In genomic region chr15:34584321-34584668, GRCh38 we compare ENCODE assay signal across 8 cellular contexts. TPM values are rescaled to one million over a fixed set of nuclear protein-coding genes. Genes with fewer than 3 reads are reported as not detected.
A peak's percentile ranks its signal among the peaks of the same experiment; 100 is the strongest.
DNase-seq lines count a peak whose midpoint lies in the region; ATAC-seq and TF ChIP-seq lines count a peak whose summit lies in the region.

No MANE protein-coding gene starts in this region.

- H3K27ac ChIP-seq in heart left ventricle (no peak overlapping the region), upper lobe of right lung (no peak overlapping the region)

- no peaks in the 10 kb centered on the region for H3K9me3 Mint-ChIP-seq in memory B cell

- peak overlapping the region; percentile 95 for H3K4me3 Mint-ChIP-seq in memory B cell

- H3K4me1 ChIP-seq in heart left ventricle (peaks cover 0 to 38% (median 12%) of the 10 kb centered on the region in 12 donors), adipocyte (ENCODE audit: control insufficient read depth, insufficient read depth, low read length) (peaks cover 10% of the 10 kb centered on the region), upper lobe of right lung (peaks cover 15% of the 10 kb centered on the region)

- H3K27ac Mint-ChIP-seq in memory B cell, result no peak overlapping the region

- no peak for TF ChIP-seq CTCF in heart left ventricle (IDR thresholded peaks at IDR 0.05)
- TF ChIP-seq CTCF in upper lobe of right lung (IDR thresholded peaks at IDR 0.05), result no peak

- H3K4me3 ChIP-seq in heart left ventricle (peak overlapping the region; percentile 66 to 86 (median 76)), adipocyte (ENCODE audit: low read length) (peak overlapping the region; percentile 87), upper lobe of right lung (peak overlapping the region; percentile 75)

- DNase-seq in heart left ventricle, result no peak
- DNase-seq in Right ventricle myocardium superior, result no peak
- DNase-seq in adipocyte (ENCODE audit: low read depth), result no peak
- no peak for DNase-seq in memory B cell (ENCODE audit: low spot score in 2 of 2)
- no peak for DNase-seq in upper lobe of right lung
- no peak for DNase-seq in ureter (ENCODE audit: low spot score)
- no peak for DNase-seq in H4 (ENCODE audit: low spot score)

- no peaks in the 10 kb centered on the region for H3K9me3 ChIP-seq in heart left ventricle
- no peaks in the 10 kb centered on the region for H3K9me3 ChIP-seq in adipocyte (ENCODE audit: control insufficient read depth, low read length)
- H3K9me3 ChIP-seq in upper lobe of right lung, result no peaks in the 10 kb centered on the region

- ATAC-seq in heart left ventricle (no peak), Right ventricle myocardium superior (ENCODE audit: poor library complexity) (no peak), memory B cell (ENCODE audit: low read depth) (no peak), upper lobe of right lung (no peak), HG03095 (IDR thresholded peaks at IDR 0.05; ENCODE audit: unreplicated experiment) (no peak)

- H3K27me3 Mint-ChIP-seq in memory B cell, result peaks cover 2% of the 10 kb centered on the region

- WGBS in heart left ventricle, 4 donors, result 49 to 70% (median 58%) methylated on average over 12 to 13 of the region's 13 CpGs

- no peaks in the 10 kb centered on the region for H3K36me3 ChIP-seq in heart left ventricle
- no peaks in the 10 kb centered on the region for H3K36me3 ChIP-seq in adipocyte (ENCODE audit: control insufficient read depth, insufficient read depth, low read length, severe bottlenecking)
- H3K36me3 ChIP-seq in upper lobe of right lung, result no peaks in the 10 kb centered on the region

- no peak for TF ChIP-seq POLR2A in heart left ventricle (IDR thresholded peaks at IDR 0.05)

- intact Hi-C loops in heart left ventricle (cut with DNase I) (loop anchor here in 5 of 10 donors (10.0 kb wide), 6 partner anchors 59 to 519 kb away; partner anchors contain the start of gene LPCAT4 (in 1 of the 5)), Right ventricle myocardium superior (cut with DNase I) (loop anchor here (5.0 kb wide), 1 partner anchor 147 kb away; the partner anchor contains the start of gene GOLGA8A), upper lobe of right lung (cut with DNase I) (no loop called here)

- H3K9ac ChIP-seq in adipocyte (ENCODE audit: low read length), result peak overlapping the region; percentile 80

- H3K4me1 Mint-ChIP-seq in memory B cell, result peaks cover 22% of the 10 kb centered on the region

- no peaks in the 10 kb centered on the region for H3K36me3 Mint-ChIP-seq in memory B cell

- H3K27me3 ChIP-seq in heart left ventricle, result peaks cover 0 to 22% (median 0%) of the 10 kb centered on the region in 9 donors
- H3K27me3 ChIP-seq in adipocyte (replicated peaks; ENCODE audit: control insufficient read depth, insufficient read depth, low read length), result no peaks in the 10 kb centered on the region
- no peaks in the 10 kb centered on the region for H3K27me3 ChIP-seq in upper lobe of right lung

RNA-seq across cellular contexts. Expression of gene GOLGA8B, which starts 0.8 kb away (rescaled TPM):
- total RNA-seq in heart left ventricle (10 to 100 TPM; 10.5 to 39.0 (median 18.4) TPM), Right ventricle myocardium superior (9.1 TPM), upper lobe of right lung (56.0 TPM), ureter (172 TPM)
- 10 to 100 TPM in 1 of 2 donors, 1 to 10 TPM in 1; 3.6 to 23.4 TPM for polyA plus RNA-seq in heart left ventricle
- total RNA-seq in H4 (2014; rRNA removed; shearing (Covaris generic)), result 8.3 and 11.1 TPM in 2 replicates
